In the genomic region with DNA sequence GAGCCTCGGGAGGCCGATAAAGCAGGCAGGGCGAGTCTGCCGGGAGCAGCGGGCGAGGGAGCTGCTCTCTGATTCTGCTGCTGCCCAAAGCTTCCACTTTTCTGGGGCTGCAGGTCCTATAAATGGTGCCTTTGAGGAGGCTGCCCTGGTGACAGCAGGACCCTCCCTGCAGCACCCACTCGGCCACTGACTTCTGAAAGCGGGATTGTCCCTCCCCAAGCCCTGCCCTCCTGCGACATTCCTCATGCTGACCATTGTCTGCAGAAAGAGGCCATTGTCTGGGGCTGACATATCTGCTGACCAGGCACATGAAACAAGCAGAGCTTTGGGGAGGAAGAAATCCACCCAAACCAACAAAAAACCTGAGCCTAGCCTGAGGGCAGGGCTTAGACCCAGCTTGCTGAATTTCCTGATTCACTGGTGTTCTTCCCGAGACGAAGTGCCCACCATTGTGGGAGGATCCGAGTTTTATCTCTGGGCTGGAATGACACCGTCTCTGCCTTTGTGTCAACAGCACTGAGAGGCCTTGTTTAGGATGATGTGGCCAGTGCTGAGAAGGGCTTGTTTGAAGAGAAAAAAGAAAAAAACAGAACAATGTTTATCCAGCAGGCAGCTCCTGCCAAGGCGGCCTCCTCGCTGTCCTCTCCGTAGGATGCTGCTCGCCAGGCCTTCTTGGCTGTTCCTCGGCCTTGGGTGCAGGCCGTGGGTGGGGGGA, we compare ENCODE assay signal across 1 cellular context.
A peak's percentile ranks its signal among the peaks of the same experiment; 100 is the strongest.
TF ChIP-seq lines count a peak whose summit lies in the region.

No MANE protein-coding gene starts in this region.

TF ChIP-seq in HepG2, 621 proteins besides CTCF, POLR2A, EP300 and RAD21 (continued from another document and continues in another):
- peak; percentile 66; the same call in 1 of the 2 replicates for TF ChIP-seq ZNF644 (CRISPR knock-in tag; IDR thresholded peaks at IDR 0.05; ENCODE audit: low read depth)
- TF ChIP-seq, protein P1, sequence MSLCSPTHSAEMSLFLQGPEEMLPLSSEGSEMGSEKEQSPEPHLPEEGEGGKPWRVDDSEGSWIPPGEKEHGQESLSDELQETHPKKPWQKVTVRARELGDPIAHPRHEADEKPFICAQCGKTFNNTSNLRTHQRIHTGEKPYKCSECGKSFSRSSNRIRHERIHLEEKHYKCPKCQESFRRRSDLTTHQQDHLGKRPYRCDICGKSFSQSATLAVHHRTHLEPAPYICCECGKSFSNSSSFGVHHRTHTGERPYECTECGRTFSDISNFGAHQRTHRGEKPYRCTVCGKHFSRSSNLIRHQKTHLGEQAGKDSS (CRISPR knock-in tag; IDR thresholded peaks at IDR 0.05; ENCODE audit: borderline replicate concordance, low read depth) = peak; percentile 5; the same call in 1 of the 2 replicates
- TF ChIP-seq, protein P2, sequence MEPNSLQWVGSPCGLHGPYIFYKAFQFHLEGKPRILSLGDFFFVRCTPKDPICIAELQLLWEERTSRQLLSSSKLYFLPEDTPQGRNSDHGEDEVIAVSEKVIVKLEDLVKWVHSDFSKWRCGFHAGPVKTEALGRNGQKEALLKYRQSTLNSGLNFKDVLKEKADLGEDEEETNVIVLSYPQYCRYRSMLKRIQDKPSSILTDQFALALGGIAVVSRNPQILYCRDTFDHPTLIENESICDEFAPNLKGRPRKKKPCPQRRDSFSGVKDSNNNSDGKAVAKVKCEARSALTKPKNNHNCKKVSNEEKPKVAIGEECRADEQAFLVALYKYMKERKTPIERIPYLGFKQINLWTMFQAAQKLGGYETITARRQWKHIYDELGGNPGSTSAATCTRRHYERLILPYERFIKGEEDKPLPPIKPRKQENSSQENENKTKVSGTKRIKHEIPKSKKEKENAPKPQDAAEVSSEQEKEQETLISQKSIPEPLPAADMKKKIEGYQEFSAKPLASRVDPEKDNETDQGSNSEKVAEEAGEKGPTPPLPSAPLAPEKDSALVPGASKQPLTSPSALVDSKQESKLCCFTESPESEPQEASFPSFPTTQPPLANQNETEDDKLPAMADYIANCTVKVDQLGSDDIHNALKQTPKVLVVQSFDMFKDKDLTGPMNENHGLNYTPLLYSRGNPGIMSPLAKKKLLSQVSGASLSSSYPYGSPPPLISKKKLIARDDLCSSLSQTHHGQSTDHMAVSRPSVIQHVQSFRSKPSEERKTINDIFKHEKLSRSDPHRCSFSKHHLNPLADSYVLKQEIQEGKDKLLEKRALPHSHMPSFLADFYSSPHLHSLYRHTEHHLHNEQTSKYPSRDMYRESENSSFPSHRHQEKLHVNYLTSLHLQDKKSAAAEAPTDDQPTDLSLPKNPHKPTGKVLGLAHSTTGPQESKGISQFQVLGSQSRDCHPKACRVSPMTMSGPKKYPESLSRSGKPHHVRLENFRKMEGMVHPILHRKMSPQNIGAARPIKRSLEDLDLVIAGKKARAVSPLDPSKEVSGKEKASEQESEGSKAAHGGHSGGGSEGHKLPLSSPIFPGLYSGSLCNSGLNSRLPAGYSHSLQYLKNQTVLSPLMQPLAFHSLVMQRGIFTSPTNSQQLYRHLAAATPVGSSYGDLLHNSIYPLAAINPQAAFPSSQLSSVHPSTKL (CRISPR knock-in tag; IDR thresholded peaks at IDR 0.05) = peak; percentile 74; the same call in 1 of the 2 replicates
- TF ChIP-seq THRA (CRISPR knock-in tag; IDR thresholded peaks at IDR 0.05; ENCODE audit: borderline replicate concordance) = peak; percentile 52; the same call in 1 of the 2 replicates
- TF ChIP-seq HMG20B (CRISPR knock-in tag; conservative IDR thresholded peaks at IDR 0.05) = 0 out of 2 replicates have a peak, but pooled peaks have one; percentile 32
- peak; percentile 74 for TF ChIP-seq ZFP91 (CRISPR knock-in tag; IDR thresholded peaks at IDR 0.05; ENCODE audit: borderline replicate concordance)
- no peak; the same call in 1 of the 2 replicates for TF ChIP-seq ZNF878 (CRISPR knock-in tag; IDR thresholded peaks at IDR 0.05)
- peak; percentile 40; the same call in 1 of the 2 replicates for TF ChIP-seq DMAP1 (CRISPR knock-in tag; IDR thresholded peaks at IDR 0.05)
- TF ChIP-seq TCF12 (IDR thresholded peaks at IDR 0.05) = no peak
- 0 out of 2 replicates have a peak, but pooled peaks have one; percentile 79 for TF ChIP-seq TCF12 (CRISPR knock-in tag; IDR thresholded peaks at IDR 0.05)
- TF ChIP-seq SOX5 (CRISPR knock-in tag; IDR thresholded peaks at IDR 0.05; ENCODE audit: borderline replicate concordance) = peak; percentile 90
- TF ChIP-seq ZNF441 (CRISPR knock-in tag; IDR thresholded peaks at IDR 0.05; ENCODE audit: borderline replicate concordance) = peak; percentile 47; the same call in 1 of the 2 replicates
- TF ChIP-seq MAFK (conservative IDR thresholded peaks at IDR 0.05 in 1 of 2, IDR thresholded peaks at IDR 0.05 in 1 of 2; ENCODE audit: low read length in 2 of 2) = peak; percentile 87 to 91
- TF ChIP-seq, protein P3, sequence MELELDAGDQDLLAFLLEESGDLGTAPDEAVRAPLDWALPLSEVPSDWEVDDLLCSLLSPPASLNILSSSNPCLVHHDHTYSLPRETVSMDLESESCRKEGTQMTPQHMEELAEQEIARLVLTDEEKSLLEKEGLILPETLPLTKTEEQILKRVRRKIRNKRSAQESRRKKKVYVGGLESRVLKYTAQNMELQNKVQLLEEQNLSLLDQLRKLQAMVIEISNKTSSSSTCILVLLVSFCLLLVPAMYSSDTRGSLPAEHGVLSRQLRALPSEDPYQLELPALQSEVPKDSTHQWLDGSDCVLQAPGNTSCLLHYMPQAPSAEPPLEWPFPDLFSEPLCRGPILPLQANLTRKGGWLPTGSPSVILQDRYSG (CRISPR knock-in tag; IDR thresholded peaks at IDR 0.05) = no peak
- TF ChIP-seq MED1 (CRISPR knock-in tag; IDR thresholded peaks at IDR 0.05) = peak; percentile 60
- peak; percentile 37; the same call in 1 of the 2 replicates for TF ChIP-seq ZSCAN21 (CRISPR knock-in tag; IDR thresholded peaks at IDR 0.05; ENCODE audit: borderline replicate concordance)
- TF ChIP-seq PPARG (CRISPR knock-in tag; conservative IDR thresholded peaks at IDR 0.05) = 0 out of 2 replicates have a peak, but pooled peaks have one; percentile 22
- TF ChIP-seq, protein P4, sequence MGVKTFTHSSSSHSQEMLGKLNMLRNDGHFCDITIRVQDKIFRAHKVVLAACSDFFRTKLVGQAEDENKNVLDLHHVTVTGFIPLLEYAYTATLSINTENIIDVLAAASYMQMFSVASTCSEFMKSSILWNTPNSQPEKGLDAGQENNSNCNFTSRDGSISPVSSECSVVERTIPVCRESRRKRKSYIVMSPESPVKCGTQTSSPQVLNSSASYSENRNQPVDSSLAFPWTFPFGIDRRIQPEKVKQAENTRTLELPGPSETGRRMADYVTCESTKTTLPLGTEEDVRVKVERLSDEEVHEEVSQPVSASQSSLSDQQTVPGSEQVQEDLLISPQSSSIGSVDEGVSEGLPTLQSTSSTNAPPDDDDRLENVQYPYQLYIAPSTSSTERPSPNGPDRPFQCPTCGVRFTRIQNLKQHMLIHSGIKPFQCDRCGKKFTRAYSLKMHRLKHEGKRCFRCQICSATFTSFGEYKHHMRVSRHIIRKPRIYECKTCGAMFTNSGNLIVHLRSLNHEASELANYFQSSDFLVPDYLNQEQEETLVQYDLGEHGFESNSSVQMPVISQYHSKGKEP (CRISPR knock-in tag; IDR thresholded peaks at IDR 0.05) = 0 out of 2 replicates have a peak, but pooled peaks have one; percentile 47
- TF ChIP-seq ZNF350 (CRISPR knock-in tag; IDR thresholded peaks at IDR 0.05; ENCODE audit: borderline replicate concordance, low read depth) = no peak
- TF ChIP-seq TEAD3 (CRISPR knock-in tag; optimal IDR thresholded peaks at IDR 0.05; ENCODE audit: borderline replicate concordance) = peak; percentile 83
- peak; percentile 22; the same call in 1 of the 2 replicates for TF ChIP-seq ELF1 (CRISPR knock-in tag; IDR thresholded peaks at IDR 0.05)
- no peak for TF ChIP-seq ZFP36 (IDR thresholded peaks at IDR 0.05; ENCODE audit: borderline replicate concordance, low read depth, low read length, partially characterized antibody)
- 0 out of 2 replicates have a peak, but pooled peaks have one; percentile 37 for TF ChIP-seq ZNF160 (CRISPR knock-in tag; IDR thresholded peaks at IDR 0.05)
- no peak for TF ChIP-seq BRF2 (CRISPR knock-in tag; IDR thresholded peaks at IDR 0.05)
- TF ChIP-seq MAFF (IDR thresholded peaks at IDR 0.05; ENCODE audit: low read depth, low read length) = peak; percentile 85
- no peak for TF ChIP-seq ZBTB34 (CRISPR knock-in tag; IDR thresholded peaks at IDR 0.05)
- peak; percentile 61; the same call in 1 of the 2 replicates for TF ChIP-seq ZNF343 (CRISPR knock-in tag; IDR thresholded peaks at IDR 0.05)
- TF ChIP-seq RORA (CRISPR knock-in tag; IDR thresholded peaks at IDR 0.05) = no peak
- TF ChIP-seq KAT7 (CRISPR knock-in tag; IDR thresholded peaks at IDR 0.05; ENCODE audit: borderline replicate concordance) = no peak
- TF ChIP-seq ZFY (CRISPR knock-in tag; IDR thresholded peaks at IDR 0.05) = peak; percentile 43; the same call in 1 of the 2 replicates
- peak; percentile 44 for TF ChIP-seq PHF21A (CRISPR knock-in tag; IDR thresholded peaks at IDR 0.05)
- TF ChIP-seq ZNF383 (CRISPR knock-in tag; IDR thresholded peaks at IDR 0.05; ENCODE audit: borderline replicate concordance) = no peak
- TF ChIP-seq KDM2A (CRISPR knock-in tag; IDR thresholded peaks at IDR 0.05; ENCODE audit: borderline replicate concordance, low read depth) = peak; percentile 44
- no peak for TF ChIP-seq IRF1 (CRISPR knock-in tag; IDR thresholded peaks at IDR 0.05; ENCODE audit: low read depth)
- peak; percentile 46; the same call in 1 of the 2 replicates for TF ChIP-seq TCF7 (IDR thresholded peaks at IDR 0.05; ENCODE audit: low read depth)
- TF ChIP-seq THAP9 (CRISPR knock-in tag; IDR thresholded peaks at IDR 0.05; ENCODE audit: borderline replicate concordance) = 0 out of 2 replicates have a peak, but pooled peaks have one; percentile 65
- TF ChIP-seq ZNF235 (CRISPR knock-in tag; IDR thresholded peaks at IDR 0.05; ENCODE audit: borderline replicate concordance) = no peak
- no peak for TF ChIP-seq ZNF547 (CRISPR knock-in tag; IDR thresholded peaks at IDR 0.05)
- peak; percentile 76 for TF ChIP-seq ASH2L (IDR thresholded peaks at IDR 0.05; ENCODE audit: insufficient read length, low read depth, low read length)
- peak; percentile 87 for TF ChIP-seq NCOA2 (CRISPR knock-in tag; IDR thresholded peaks at IDR 0.05)
- peak; percentile 20 for TF ChIP-seq SAP130 (CRISPR knock-in tag; IDR thresholded peaks at IDR 0.05; ENCODE audit: low read depth)
